In the genomic region with DNA sequence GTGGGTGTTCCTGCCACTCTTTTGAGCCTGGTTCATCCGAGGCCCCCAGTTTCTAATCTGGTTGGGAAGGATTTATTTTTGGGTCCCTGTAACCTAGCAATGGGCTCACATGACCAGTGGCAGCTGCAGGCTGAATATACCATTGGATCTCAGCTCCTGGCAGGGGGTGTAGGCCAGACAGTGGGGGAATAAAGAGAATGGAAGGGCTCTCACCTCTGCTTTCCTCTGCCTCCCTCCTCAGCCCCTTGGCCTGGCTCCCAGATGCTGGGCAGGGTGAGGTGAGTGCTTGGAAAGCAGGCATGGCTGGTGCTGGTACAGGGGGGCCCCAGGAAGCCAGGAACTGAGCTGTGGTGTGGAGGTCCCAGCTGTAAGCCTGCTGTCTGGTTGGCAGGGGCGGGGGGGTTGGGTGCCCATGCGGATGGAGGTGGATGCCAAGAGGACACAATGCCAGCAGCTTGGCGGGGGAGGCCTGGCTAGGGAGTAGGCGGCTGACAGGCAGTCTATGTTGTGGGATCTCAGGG, we compare ENCODE assay signal across 15 cellular contexts. TPM values are rescaled to one million over a fixed set of nuclear protein-coding genes. Genes with fewer than 3 reads are reported as not detected.
A peak's percentile ranks its signal among the peaks of the same experiment; 100 is the strongest.
DNase-seq lines count a peak whose midpoint lies in the region; ATAC-seq lines count a peak whose summit lies in the region.
"Had no signal": no experiment of that assay in that cellular context is flagged by ENCODE, and none has a peak within 500 bp of the region (broad histone marks: within the 10 kb centered on the region; RNA-seq: fewer than 3 reads in every experiment).

No MANE protein-coding gene starts in this region.

- H3K4me3 Mint-ChIP-seq in activated T-cell treated with anti-CD3 and anti-CD28 coated beads, Interleukin-2, amount 50 U/mL, for 4 hours, result no peak overlapping the region
- H3K4me3 Mint-ChIP-seq: activated T-cell treated with anti-CD3 and anti-CD28 coated beads, Interleukin-2, amount 50 U/mL, for 72 hours; WTC11 had no signal

- peak overlapping the region in 1 of 2 donors; percentile 47 for H3K4me3 ChIP-seq in stomach smooth muscle (ENCODE audit: low read length in 2 of 2)
- H3K4me3 ChIP-seq in Karpas-422 (ENCODE audit: low read length), result no peak overlapping the region

- DNase-seq in NCI-H128 (lab: John Stamatoyannopoulos, UW; ENCODE audit: unreplicated experiment), result peak; percentile 21
- DNase-seq in anterior cingulate cortex (lab: John Stamatoyannopoulos, UW), result peak in 54 of 58 donors; percentile 29 to 86 (median 68)
- DNase-seq in inferior parietal cortex (ENCODE audit: extremely low spot score), result peak; percentile 74
- DNase-seq in stimulated activated naive CD8-positive, alpha-beta T cell treated with anti-CD3 and anti-CD28 coated beads, Interleukin-15, Interleukin-2, amounts not matched to agents 100 U/mL and 50 U/mL, for 24 hours, result no peak
- no peak for DNase-seq in Karpas-422
- no peak for DNase-seq in activated T-cell treated with anti-CD3 and anti-CD28 coated beads, Interleukin-2, amount 50 U/mL, for 4 hours
- DNase-seq: activated T-cell treated with anti-CD3 and anti-CD28 coated beads, Interleukin-2, amount 50 U/mL, for 72 hours; Caco-2; NCI-H1930; SHP77 treated with DMSO at 0.1 percent for 48 hours had no signal

- no peaks in the 10 kb centered on the region for H3K9me3 ChIP-seq in stomach smooth muscle (ENCODE audit: control insufficient read depth in 2 of 2, low read length in 2 of 2)
- no peaks in the 10 kb centered on the region for H3K9me3 ChIP-seq in Karpas-422 (ENCODE audit: low read length)
- H3K9me3 ChIP-seq: Caco-2 had no signal

- H3K9ac ChIP-seq in stomach smooth muscle (ENCODE audit: low read length in 2 of 2) (peak overlapping the region; percentile 44 to 60), Karpas-422 (ENCODE audit: low read length) (no peak overlapping the region)

- no peaks in the 10 kb centered on the region for H3K79me2 ChIP-seq in Karpas-422 (ENCODE audit: low read length)

- H4K20me1 ChIP-seq in Karpas-422 (ENCODE audit: insufficient read depth, low read depth, low read length), result no peaks in the 10 kb centered on the region

- H3K27ac ChIP-seq in stomach smooth muscle (ENCODE audit: low read length) (peak overlapping the region; percentile 75), Karpas-422 (ENCODE audit: low read length) (no peak overlapping the region)

- no peaks in the 10 kb centered on the region for H3K27me3 ChIP-seq in stomach smooth muscle (ENCODE audit: control insufficient read depth in 1 of 2, insufficient read depth in 2 of 2, low read length in 2 of 2)
- no peaks in the 10 kb centered on the region for H3K27me3 ChIP-seq in Karpas-422 (ENCODE audit: low read length)

- H2AFZ ChIP-seq in Karpas-422 (ENCODE audit: low read length), result no peak overlapping the region

- H3K36me3 ChIP-seq in stomach smooth muscle (ENCODE audit: control insufficient read depth in 2 of 2, insufficient read depth in 2 of 2, low read length in 2 of 2), result no peaks in the 10 kb centered on the region
- H3K36me3 ChIP-seq in Karpas-422 (ENCODE audit: insufficient read depth, low read length), result no peaks in the 10 kb centered on the region

- no peaks in the 10 kb centered on the region for H3K27me3 Mint-ChIP-seq in activated T-cell treated with anti-CD3 and anti-CD28 coated beads, Interleukin-2, amount 50 U/mL, for 4 hours (ENCODE audit: low read depth)

- H3K4me2 ChIP-seq in Karpas-422 (ENCODE audit: low read depth, low read length, poor library complexity, severe bottlenecking), result no peak overlapping the region

- H3K4me1 ChIP-seq in stomach smooth muscle (ENCODE audit: control insufficient read depth, insufficient read depth, low read length) (peaks cover 42% of the 10 kb centered on the region), Karpas-422 (ENCODE audit: low read length) (peaks cover 10% of the 10 kb centered on the region)
- H3K4me1 ChIP-seq: Caco-2 had no signal

- no peak for ATAC-seq in HG03175 (IDR thresholded peaks at IDR 0.05; ENCODE audit: unreplicated experiment)
- no peak for ATAC-seq in stimulated activated naive CD8-positive, alpha-beta T cell treated with anti-CD3 and anti-CD28 coated beads, Interleukin-15, Interleukin-2, amounts not matched to agents 100 U/mL and 50 U/mL, for 24 hours
- ATAC-seq in activated T-cell treated with anti-CD3 and anti-CD28 coated beads, Interleukin-2, amount 50 U/mL, for 4 hours, result no peak
- ATAC-seq: activated T-cell treated with anti-CD3 and anti-CD28 coated beads, Interleukin-2, amount 50 U/mL, for 72 hours; WTC11 had no signal

- peaks cover 18% of the 10 kb centered on the region for H3K4me1 Mint-ChIP-seq in activated T-cell treated with anti-CD3 and anti-CD28 coated beads, Interleukin-2, amount 50 U/mL, for 4 hours (ENCODE audit: low read depth)

- H3K9me3 Mint-ChIP-seq in activated T-cell treated with anti-CD3 and anti-CD28 coated beads, Interleukin-2, amount 50 U/mL, for 4 hours, result no peaks in the 10 kb centered on the region
- H3K9me3 Mint-ChIP-seq: activated T-cell treated with anti-CD3 and anti-CD28 coated beads, Interleukin-2, amount 50 U/mL, for 72 hours; WTC11 had no signal

- no peaks in the 10 kb centered on the region for H3K36me3 Mint-ChIP-seq in activated T-cell treated with anti-CD3 and anti-CD28 coated beads, Interleukin-2, amount 50 U/mL, for 4 hours (ENCODE audit: insufficient read depth)
- H3K36me3 Mint-ChIP-seq: WTC11 had no signal

- H3K9me2 ChIP-seq in Karpas-422 (replicated peaks; ENCODE audit: insufficient read depth, low read length), result no peaks in the 10 kb centered on the region

RNA-seq across cellular contexts. Expression of gene GPR61, which starts 3.6 kb away (rescaled TPM):
- not detected in 2 replicates for total RNA-seq in Karpas-422 (2014; rRNA removed; shearing (Covaris generic); ENCODE audit: low replicate concordance)
- total RNA-seq in activated T-cell treated with anti-CD3 and anti-CD28 coated beads, Interleukin-2, amount 50 U/mL, for 4 hours, result not detected
- total RNA-seq: activated T-cell treated with anti-CD3 and anti-CD28 coated beads, Interleukin-2, amount 50 U/mL, for 72 hours; Caco-2; chondrocyte; fibroblast of villous mesenchyme had no signal

RNA-seq across cellular contexts. Expression of gene GNAI3, which starts 12.4 kb away (rescaled TPM):
- 7.6 and 12.6 TPM in 2 replicates for total RNA-seq in Karpas-422 (2014; rRNA removed; shearing (Covaris generic); ENCODE audit: low replicate concordance)
- 1 to 10 TPM; 8.6 to 8.9 (median 8.6) TPM for total RNA-seq in activated T-cell treated with anti-CD3 and anti-CD28 coated beads, Interleukin-2, amount 50 U/mL, for 4 hours

RNA-seq across cellular contexts. Expression of gene AMIGO1, which starts 26.5 kb away (rescaled TPM):
- 0.37 and 1.1 TPM in 2 replicates for total RNA-seq in Karpas-422 (2014; rRNA removed; shearing (Covaris generic); ENCODE audit: low replicate concordance)
- total RNA-seq in activated T-cell treated with anti-CD3 and anti-CD28 coated beads, Interleukin-2, amount 50 U/mL, for 4 hours, result 1 to 10 TPM; 2.9 to 4.5 (median 4.0) TPM

RNA-seq across cellular contexts. Expression of gene CYB561D1, which starts 42.1 kb away (rescaled TPM):
- 6.2 and 7.1 TPM in 2 replicates for total RNA-seq in Karpas-422 (2014; rRNA removed; shearing (Covaris generic); ENCODE audit: low replicate concordance)
- 10 to 100 TPM in 2 of 3 donors, 1 to 10 TPM in 1; 9.0 to 11.1 (median 10.6) TPM for total RNA-seq in activated T-cell treated with anti-CD3 and anti-CD28 coated beads, Interleukin-2, amount 50 U/mL, for 4 hours

RNA-seq across cellular contexts. Expression of gene ATXN7L2, which starts 52.3 kb away (rescaled TPM):
- total RNA-seq in Karpas-422 (2014; rRNA removed; shearing (Covaris generic); ENCODE audit: low replicate concordance), result 3.5 and 5.7 TPM in 2 replicates
- 10 to 100 TPM; 19.5 to 23.8 (median 23.6) TPM for total RNA-seq in activated T-cell treated with anti-CD3 and anti-CD28 coated beads, Interleukin-2, amount 50 U/mL, for 4 hours

Comparison
In these comparisons a context has a peak if more than half of its experiments do, and no peak if none do; other contexts are left out.
1. DNase-seq: peak in NCI-H128 (single experiment), anterior cingulate cortex (54 of 58) and inferior parietal cortex (single experiment); none in stimulated activated naive CD8-positive, alpha-beta T cell treated with anti-CD3 and anti-CD28 coated beads, Interleukin-15, Interleukin-2, amounts not matched to agents 100 U/mL and 50 U/mL, for 24 hours (single experiment), Karpas-422 (single experiment) and activated T-cell treated with anti-CD3 and anti-CD28 coated beads, Interleukin-2, amount 50 U/mL, for 4 hours (single experiment).